ENCODE assay signal across 20 cellular contexts in the genomic region with DNA sequence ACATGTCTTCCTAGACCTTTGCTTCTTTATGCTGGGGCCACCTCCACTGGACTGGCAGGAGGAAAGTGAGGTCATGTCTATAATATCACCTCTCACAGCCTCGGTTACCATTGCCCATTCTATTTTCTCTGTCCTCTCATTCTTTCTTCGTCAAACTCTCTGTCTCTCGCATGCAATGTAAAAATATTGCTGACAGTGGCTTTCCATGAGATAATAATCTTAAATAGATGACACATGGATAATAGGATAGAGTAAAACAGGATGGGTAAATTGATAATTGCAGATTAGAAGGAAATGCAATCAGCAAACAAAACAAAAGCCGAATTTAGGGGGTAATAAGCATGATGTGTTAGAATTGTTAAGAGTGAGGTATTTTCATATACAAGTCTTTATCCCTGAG.
"Had no signal": no experiment of that assay in that cellular context is flagged by ENCODE, and none has a peak within 500 bp of the region (broad histone marks: within the 10 kb centered on the region; RNA-seq: fewer than 3 reads in every experiment).

No MANE protein-coding gene starts in this region.

- H3K27me3 ChIP-seq: SJSA1 had no signal

- FAIRE-seq: RCC 7860 had no signal

- H3K4me3 ChIP-seq: SJSA1, SK-N-MC had no signal

- H3K27ac ChIP-seq: SJSA1, SK-N-MC had no signal

- DNase-seq: KBM-7, MV-4-11, NCI-H1048, NCI-H1105, NCI-H1417, NCI-H1436 treated with DMSO at 0.1 percent for 48 hours, NCI-H1694, NCI-H187 treated with DMSO at 0.1 percent for 48 hours, NCI-H2029 treated with DMSO at 0.1 percent for 48 hours, NCI-H2171 treated with DMSO at 0.1 percent for 48 hours, NCI-H345, NCI-H446 treated with DMSO at 0.1 percent for 48 hours, NCI-H510A treated with DMSO at 0.1 percent for 48 hours, NCI-H526, Right ventricle myocardium superior, RPMI8226, SIG-M5 had no signal

- H3K9me3 ChIP-seq: SJSA1 had no signal
